1 cellular context compared by ENCODE assay signal in genomic region chr12:14260011-14260993, GRCh38.
TF ChIP-seq lines count a peak whose summit lies in the region.

No MANE protein-coding gene starts in this region.

TF ChIP-seq in K562, 482 proteins besides CTCF, POLR2A, EP300 and RAD21 (continued from another document and continues in another):
- no peak for TF ChIP-seq ZMIZ1 (IDR thresholded peaks at IDR 0.05; ENCODE audit: low read depth in 2 of 2, low read length in 2 of 2)
- TF ChIP-seq FOXP1 (CRISPR knock-in tag; IDR thresholded peaks at IDR 0.05): peak; percentile 66; the same call in 1 of the 2 replicates
- TF ChIP-seq E4F1 (CRISPR knock-in tag; IDR thresholded peaks at IDR 0.05; ENCODE audit: borderline replicate concordance): no peak
- no peak for TF ChIP-seq ZNF668 (CRISPR knock-in tag; IDR thresholded peaks at IDR 0.05)
- TF ChIP-seq LEF1 (IDR thresholded peaks at IDR 0.05): peak; percentile 80; the same call in 1 of the 2 replicates
- peak; percentile 91 to 98 for TF ChIP-seq TEAD1 (CRISPR knock-in tag; IDR thresholded peaks at IDR 0.05)
- TF ChIP-seq ATF4 (CRISPR knock-in tag; IDR thresholded peaks at IDR 0.05): no peak
- TF ChIP-seq SETDB1 (IDR thresholded peaks at IDR 0.05; ENCODE audit: low read length): no peak
- no peak for TF ChIP-seq SRSF3 (IDR thresholded peaks at IDR 0.05; ENCODE audit: insufficient read depth, low read length)
- TF ChIP-seq HNRNPLL (IDR thresholded peaks at IDR 0.05; ENCODE audit: low read depth, low read length, poor library complexity, severe bottlenecking): no peak
- no peak for TF ChIP-seq ATF2 (CRISPR knock-in tag; IDR thresholded peaks at IDR 0.05)
- TF ChIP-seq CXXC5 (CRISPR knock-in tag; IDR thresholded peaks at IDR 0.05): peak; percentile 81
- TF ChIP-seq PCBP1 (IDR thresholded peaks at IDR 0.05; ENCODE audit: low read depth, low read length, poor library complexity, severe bottlenecking): no peak
- TF ChIP-seq ZNF311 (CRISPR knock-in tag; IDR thresholded peaks at IDR 0.05): 0 out of 2 replicates have a peak, but pooled peaks have one; percentile 14
- peak; percentile 79 for TF ChIP-seq TEAD2 (tag; IDR thresholded peaks at IDR 0.05)
- no peak for TF ChIP-seq PURB (CRISPR knock-in tag; IDR thresholded peaks at IDR 0.05; ENCODE audit: low read depth)
- no peak for TF ChIP-seq ZNF280A (IDR thresholded peaks at IDR 0.05; ENCODE audit: low read depth, partially characterized antibody)
- TF ChIP-seq E2F5 (CRISPR knock-in tag; IDR thresholded peaks at IDR 0.05): no peak
- TF ChIP-seq SMAD3 (CRISPR knock-in tag; conservative IDR thresholded peaks at IDR 0.05): no peak
- TF ChIP-seq CBX5 (IDR thresholded peaks at IDR 0.05; ENCODE audit: borderline replicate concordance, low read depth): peak; percentile 15; the same call in 1 of the 2 replicates
- peak; percentile 76 for TF ChIP-seq USF1 (CRISPR knock-in tag; IDR thresholded peaks at IDR 0.05)
- TF ChIP-seq RBM22 (IDR thresholded peaks at IDR 0.05; ENCODE audit: low read depth, low read length, poor library complexity, severe bottlenecking): no peak
- peak; percentile 54 for TF ChIP-seq KAT2B (IDR thresholded peaks at IDR 0.05; ENCODE audit: low read depth, low read length)
- TF ChIP-seq ZFP1 (CRISPR knock-in tag; IDR thresholded peaks at IDR 0.05): no peak
- peak; percentile 94 for TF ChIP-seq ZNF592 (IDR thresholded peaks at IDR 0.05)
- no peak for TF ChIP-seq HNRNPH1 (optimal IDR thresholded peaks at IDR 0.05; ENCODE audit: low read depth, low read length)
- TF ChIP-seq MAFF (IDR thresholded peaks at IDR 0.05; ENCODE audit: low read length): no peak
- TF ChIP-seq CBFB (CRISPR knock-in tag; IDR thresholded peaks at IDR 0.05): no peak
- TF ChIP-seq CUX1 (CRISPR knock-in tag; IDR thresholded peaks at IDR 0.05): no peak
- 0 out of 4 replicates have a peak, but pooled peaks of 1 of the 2 experiments have one; percentile 29 for TF ChIP-seq ETV6 (IDR thresholded peaks at IDR 0.05; ENCODE audit: borderline replicate concordance in 1 of 2, low read depth in 2 of 2, low read length in 1 of 2)
- TF ChIP-seq ETV6 (CRISPR knock-in tag; IDR thresholded peaks at IDR 0.05; ENCODE audit: borderline replicate concordance): no peak
- no peak for TF ChIP-seq FOXK1 (CRISPR knock-in tag; IDR thresholded peaks at IDR 0.05; ENCODE audit: borderline replicate concordance)
- TF ChIP-seq U2AF2 (optimal IDR thresholded peaks at IDR 0.05; ENCODE audit: low read depth, low read length): no peak
- 0 out of 2 replicates have a peak, but pooled peaks have one; percentile 18 for TF ChIP-seq HDAC2 (IDR thresholded peaks at IDR 0.05)
- TF ChIP-seq ZNF707 (CRISPR knock-in tag; conservative IDR thresholded peaks at IDR 0.05): no peak
- no peak for TF ChIP-seq ZZZ3 (IDR thresholded peaks at IDR 0.05)
- peak; percentile 32 for TF ChIP-seq NCOR1 (IDR thresholded peaks at IDR 0.05)
- TF ChIP-seq ZNF184 (CRISPR knock-in tag; IDR thresholded peaks at IDR 0.05): no peak
- TF ChIP-seq COPS2 (conservative IDR thresholded peaks at IDR 0.05): no peak
- TF ChIP-seq GABPB2 (CRISPR knock-in tag; conservative IDR thresholded peaks at IDR 0.05): no peak
- no peak for TF ChIP-seq CGGBP1 (CRISPR knock-in tag; IDR thresholded peaks at IDR 0.05)
- TF ChIP-seq ZKSCAN3 (CRISPR knock-in tag; IDR thresholded peaks at IDR 0.05): no peak
